8 cellular contexts compared by ENCODE assay signal in genomic region chr1:243596441-243597183, GRCh38.
DNase-seq lines count a peak whose midpoint lies in the region; ATAC-seq and FAIRE-seq lines count a peak whose summit lies in the region.

No MANE protein-coding gene starts in this region.

- peak; percentile 98 for ATAC-seq in HG02943 (IDR thresholded peaks at IDR 0.05; ENCODE audit: low read depth, unreplicated experiment)

- peak overlapping the region; percentile 91 for H3K27ac ChIP-seq in epithelial cell of prostate

- FAIRE-seq in RCC 7860 (lab: Jason Lieb, UNC): peak; percentile 98

- peak; percentile 29 for DNase-seq in stimulated activated naive CD4-positive, alpha-beta T cell treated with Interleukin-2 at 50 U/mL for 16 hours (lab: John Stamatoyannopoulos, UW)
- DNase-seq in stimulated activated naive CD4-positive, alpha-beta T cell (lab: John Stamatoyannopoulos, UW): no peak
- DNase-seq in RCC 7860 (ENCODE audit: low spot score): peak; percentile 93
- peak; percentile 82 for DNase-seq in epithelial cell of prostate (ENCODE audit: low read depth, low spot score)
- no peak for DNase-seq in NCI-H2029 (lab: John Stamatoyannopoulos, UW)
- DNase-seq in ureter (ENCODE audit: low spot score): no peak
- no peak for DNase-seq in NCI-H82 treated with DMSO at 0.1 percent for 48 hours (lab: John Stamatoyannopoulos, UW; ENCODE audit: unreplicated experiment)

Comparison
In these comparisons a context has a peak if more than half of its experiments do, and no peak if none do; other contexts are left out.
1. DNase-seq: peak in stimulated activated naive CD4-positive, alpha-beta T cell treated with Interleukin-2 at 50 U/mL for 16 hours (single experiment), RCC 7860 (single experiment) and epithelial cell of prostate (single experiment); none in stimulated activated naive CD4-positive, alpha-beta T cell (0 of 6), NCI-H2029 (single experiment), ureter (single experiment) and NCI-H82 treated with DMSO at 0.1 percent for 48 hours (single experiment).